Comparison of ENCODE assay signal across 1 cellular context in the genomic region with DNA sequence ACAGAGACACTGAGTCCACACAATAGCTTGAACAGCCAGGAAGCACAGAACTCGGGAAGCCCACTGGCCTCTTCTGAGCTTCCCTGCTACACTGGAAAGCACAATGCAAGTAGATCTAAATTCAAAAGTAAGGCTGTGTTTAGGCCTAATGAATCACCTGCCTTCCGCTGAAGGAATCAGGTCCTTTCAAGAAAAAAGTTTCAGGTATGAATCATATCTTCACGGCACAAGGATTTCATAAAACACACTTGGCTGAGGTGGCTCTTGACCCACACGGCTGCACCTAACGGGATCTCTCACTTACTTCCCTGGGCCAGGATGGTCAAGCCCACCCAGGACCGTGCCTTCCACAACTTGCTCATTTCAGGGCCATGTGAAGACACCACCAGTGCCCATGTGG.
TF ChIP-seq lines count a peak whose summit lies in the region.

No MANE protein-coding gene starts in this region.

TF ChIP-seq in H1, 55 proteins besides CTCF, POLR2A, EP300 and RAD21:
- TF ChIP-seq TAF7 (optimal IDR thresholded peaks at IDR 0.05; ENCODE audit: borderline replicate concordance, low read depth, low read length) (no peak), SP2 (IDR thresholded peaks at IDR 0.05; ENCODE audit: low read length) (no peak), KDM4A (IDR thresholded peaks at IDR 0.05; ENCODE audit: low read depth, low read length, severe bottlenecking) (no peak), SIN3A (conservative IDR thresholded peaks at IDR 0.05 in 1 of 2, IDR thresholded peaks at IDR 0.05 in 1 of 2; ENCODE audit: low read depth in 1 of 2, low read length in 2 of 2) (no peak), EZH2 (IDR thresholded peaks at IDR 0.05; ENCODE audit: low read depth, low read length, severe bottlenecking) (no peak)
